Comparison of ENCODE assay signal across 35 cellular contexts in the genomic region with DNA sequence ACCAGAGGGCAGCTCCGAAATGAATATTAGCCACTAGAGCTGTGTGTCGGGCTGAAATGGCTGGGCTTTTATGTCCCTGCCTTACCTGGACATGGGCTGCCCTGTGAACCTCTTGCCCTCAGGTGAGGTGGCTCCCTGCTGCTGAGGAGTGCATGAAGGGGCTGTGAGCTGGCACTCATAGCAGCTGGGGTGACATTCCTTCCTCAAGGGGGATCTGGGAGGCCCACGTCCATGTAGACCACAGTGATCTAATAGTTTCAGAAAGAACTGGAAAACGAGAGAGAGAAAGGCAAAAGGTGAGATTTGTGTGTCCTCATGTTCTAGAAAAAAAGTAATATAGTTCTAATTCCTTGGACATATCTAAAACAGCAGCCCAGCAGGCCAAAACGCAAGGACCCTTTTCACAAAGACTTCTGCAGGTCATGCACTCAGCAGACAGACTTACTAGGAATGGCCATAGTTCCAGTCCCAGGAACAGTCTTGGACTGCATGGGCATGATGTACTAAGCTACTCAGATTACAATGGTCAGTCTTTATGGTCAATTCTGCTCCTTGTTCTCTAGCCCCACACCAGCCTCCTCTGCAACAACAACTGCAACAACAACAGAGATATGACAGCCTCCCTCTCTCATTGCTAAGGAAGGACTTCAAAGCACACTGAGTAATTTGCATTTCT. TPM values are rescaled to one million over a fixed set of nuclear protein-coding genes. Genes with fewer than 3 reads are reported as not detected.
DNase-seq lines count a peak whose midpoint lies in the region; ATAC-seq, FAIRE-seq and TF ChIP-seq lines count a peak whose summit lies in the region.
"Had no signal": no experiment of that assay in that cellular context is flagged by ENCODE, and none has a peak within 500 bp of the region (broad histone marks: within the 10 kb centered on the region; RNA-seq: fewer than 3 reads in every experiment).

No MANE protein-coding gene starts in this region.

- WGBS in HepG2 (ENCODE audit: low lambda C conversion rate), result 13% methylated on average over 5 of the region's 5 CpGs
- WGBS in right lobe of liver (ENCODE audit: insufficient coverage, low coverage, low lambda C conversion rate, missing lambda C conversion rate), result 10% methylated on average over 3 of the region's 5 CpGs

- no peaks in the 10 kb centered on the region for H3K4me1 ChIP-seq in HepG2 (ENCODE audit: insufficient read depth, low read length)
- H3K4me1 ChIP-seq in right lobe of liver, result no peaks in the 10 kb centered on the region
- H3K4me1 ChIP-seq in left ventricle myocardium inferior, result no peaks in the 10 kb centered on the region
- H3K4me1 ChIP-seq: breast epithelium, suprapubic skin had no signal

- H2AFZ ChIP-seq in HepG2 (ENCODE audit: low read length), result no peak overlapping the region

- no peaks in the 10 kb centered on the region for H3K9me3 Mint-ChIP-seq in neural crest cell
- H3K9me3 Mint-ChIP-seq in activated CD4-positive, alpha-beta T cell treated with anti-CD3 and anti-CD28 coated beads, Interleukin-2, amount 10 ng/mL, durations not matched to agents 24 days and 14 days, result no peaks in the 10 kb centered on the region
- H3K9me3 Mint-ChIP-seq: activated naive CD4-positive, alpha-beta T cell treated with anti-CD3 and anti-CD28 coated beads, Interleukin-2, amount 50 U/mL, for 24 hours; naive thymus-derived CD4-positive, alpha-beta T cell; stimulated activated naive B cell treated with anti-CD40 and anti-IgM and Interleukin-4, amounts not matched to agents 10 μg/mL and 1 μg/mL and 100 μg/mL, for 72 hours had no signal

- CTCF ChIA-PET in HepG2 (lab: Yijun Ruan, JAX; ENCODE audit: low intra/inter-chr PET ratio, low total read pairs), result no interaction called here

- H3K36me3 Mint-ChIP-seq in neural crest cell (ENCODE audit: low read depth), result no peaks in the 10 kb centered on the region
- no peaks in the 10 kb centered on the region for H3K36me3 Mint-ChIP-seq in activated CD4-positive, alpha-beta T cell treated with anti-CD3 and anti-CD28 coated beads, Interleukin-2, amount 10 ng/mL, durations not matched to agents 24 days and 14 days (ENCODE audit: low read depth)
- H3K36me3 Mint-ChIP-seq: activated naive CD4-positive, alpha-beta T cell treated with anti-CD3 and anti-CD28 coated beads, Interleukin-2, amount 50 U/mL, for 24 hours; CD4-positive, CD25-positive, alpha-beta regulatory T cell; naive thymus-derived CD4-positive, alpha-beta T cell; stimulated activated naive B cell treated with anti-CD40 and anti-IgM and Interleukin-4, amounts not matched to agents 10 μg/mL and 1 μg/mL and 100 μg/mL, for 72 hours had no signal

- TF ChIP-seq CTCF in HepG2 (CRISPR knock-in tag; IDR thresholded peaks at IDR 0.05), result no peak
- TF ChIP-seq CTCF in right lobe of liver (IDR thresholded peaks at IDR 0.05), result no peak
- TF ChIP-seq CTCF in fibroblast of villous mesenchyme (IDR thresholded peaks at IDR 0.05; ENCODE audit: insufficient read depth, low read depth, low read length), result peak; percentile 32
- no peak for TF ChIP-seq CTCF in neural crest cell (conservative IDR thresholded peaks at IDR 0.05)
- no peak for TF ChIP-seq CTCF in left ventricle myocardium inferior (IDR thresholded peaks at IDR 0.05; ENCODE audit: borderline replicate concordance)

- in situ Hi-C loops in HepG2 (cut with HindIII; ENCODE audit: extremely low pct_ligation_motif_present, low pct_unique_long_range_greater_than_20kb), result loop anchor here (10.0 kb wide), 1 partner anchor 175 kb away; no protein-coding TSS in a partner anchor

- BruUV-seq in HepG2 (replicated peaks; lab: Mats Ljungman, UMichigan), result no TSS peak

- H3K9ac ChIP-seq in HepG2 (ENCODE audit: insufficient read depth, low read depth, low read length), result no peak overlapping the region

- H4K20me1 ChIP-seq in HepG2 (ENCODE audit: insufficient read depth, low read length), result no peaks in the 10 kb centered on the region

- peak overlapping the region; percentile 0 for H3K27ac Mint-ChIP-seq in neural crest cell (ENCODE audit: unreplicated experiment)
- H3K27ac Mint-ChIP-seq in activated CD4-positive, alpha-beta T cell treated with anti-CD3 and anti-CD28 coated beads, Interleukin-2, amount 10 ng/mL, durations not matched to agents 24 days and 14 days, result no peak overlapping the region
- H3K27ac Mint-ChIP-seq: activated naive CD4-positive, alpha-beta T cell treated with anti-CD3 and anti-CD28 coated beads, Interleukin-2, amount 50 U/mL, for 24 hours; CD4-positive, CD25-positive, alpha-beta regulatory T cell; stimulated activated naive B cell treated with anti-CD40 and anti-IgM and Interleukin-4, amounts not matched to agents 10 μg/mL and 1 μg/mL and 100 μg/mL, for 72 hours had no signal

- TF ChIP-seq EP300 in HepG2 (IDR thresholded peaks at IDR 0.05; ENCODE audit: low read depth in 2 of 2, low read length in 2 of 2) (no peak), HepG2 (CRISPR knock-in tag; IDR thresholded peaks at IDR 0.05; ENCODE audit: borderline replicate concordance) (no peak)

- no peaks in the 10 kb centered on the region for H3K36me3 ChIP-seq in HepG2 (replicated peaks in 1 of 2; ENCODE audit: control insufficient read depth in 1 of 2, insufficient read depth in 2 of 2, low read length in 2 of 2)
- no peaks in the 10 kb centered on the region for H3K36me3 ChIP-seq in right lobe of liver
- H3K36me3 ChIP-seq in left ventricle myocardium inferior, result no peaks in the 10 kb centered on the region
- H3K36me3 ChIP-seq: breast epithelium, suprapubic skin, WERI-Rb-1 had no signal

- no peak for TF ChIP-seq RAD21 in HepG2 (CRISPR knock-in tag; IDR thresholded peaks at IDR 0.05)

- no peak overlapping the region for H3K4me2 ChIP-seq in HepG2 (ENCODE audit: low read depth, low read length)

- H3K4me1 Mint-ChIP-seq in neural crest cell, result peaks cover 35% of the 10 kb centered on the region
- no peaks in the 10 kb centered on the region for H3K4me1 Mint-ChIP-seq in activated CD4-positive, alpha-beta T cell treated with anti-CD3 and anti-CD28 coated beads, Interleukin-2, amount 10 ng/mL, durations not matched to agents 24 days and 14 days
- H3K4me1 Mint-ChIP-seq: activated naive CD4-positive, alpha-beta T cell treated with anti-CD3 and anti-CD28 coated beads, Interleukin-2, amount 50 U/mL, for 24 hours; CD4-positive, CD25-positive, alpha-beta regulatory T cell; naive thymus-derived CD4-positive, alpha-beta T cell; stimulated activated naive B cell treated with anti-CD40 and anti-IgM and Interleukin-4, amounts not matched to agents 10 μg/mL and 1 μg/mL and 100 μg/mL, for 72 hours had no signal

- no peak for FAIRE-seq in HepG2 (lab: Jason Lieb, UNC)
- FAIRE-seq: A204.1 had no signal

- peaks cover 7% of the 10 kb centered on the region for H3K27me3 Mint-ChIP-seq in neural crest cell (ENCODE audit: low read depth)
- peaks cover 20% of the 10 kb centered on the region for H3K27me3 Mint-ChIP-seq in activated CD4-positive, alpha-beta T cell treated with anti-CD3 and anti-CD28 coated beads, Interleukin-2, amount 10 ng/mL, durations not matched to agents 24 days and 14 days

- peak; percentile 77 for ATAC-seq in HepG2
- ATAC-seq in right lobe of liver, result no peak
- ATAC-seq in HG03175 (IDR thresholded peaks at IDR 0.05; ENCODE audit: unreplicated experiment), result no peak
- ATAC-seq: naive thymus-derived CD4-positive, alpha-beta T cell; stimulated activated naive B cell treated with anti-CD40 and anti-IgM and Interleukin-4, amounts not matched to agents 10 μg/mL and 1 μg/mL and 100 μg/mL, for 72 hours had no signal

- H3K27me3 ChIP-seq in HepG2 (ENCODE audit: control insufficient read depth in 1 of 2, insufficient read depth in 2 of 2, low read length in 2 of 2) (no peaks in the 10 kb centered on the region), right lobe of liver (peaks cover 4% of the 10 kb centered on the region in 2 donors), left ventricle myocardium inferior (ENCODE audit: low read depth) (peaks cover 43% of the 10 kb centered on the region)
- H3K27me3 ChIP-seq: breast epithelium had no signal

- TF ChIP-seq POLR2A in HepG2 (IDR thresholded peaks at IDR 0.05; ENCODE audit: insufficient read depth in 1 of 2, low read depth in 2 of 2, low read length in 2 of 2), result no peak
- no peak for TF ChIP-seq POLR2A in right lobe of liver (IDR thresholded peaks at IDR 0.05)

- H3K4me3 ChIP-seq in HepG2 (replicated peaks in 1 of 3; ENCODE audit: insufficient read depth in 1 of 3, low read depth in 2 of 3, low read length in 3 of 3) (no peak overlapping the region), right lobe of liver (no peak overlapping the region), fibroblast of villous mesenchyme (ENCODE audit: low read depth, low read length) (no peak overlapping the region), left ventricle myocardium inferior (no peak overlapping the region)
- H3K4me3 ChIP-seq: breast epithelium, suprapubic skin had no signal

- H3K79me2 ChIP-seq in HepG2 (ENCODE audit: insufficient read depth, low read length), result no peaks in the 10 kb centered on the region

- DNase-seq in HepG2 (ENCODE audit: low spot score) (no peak), right lobe of liver (no peak), fibroblast of villous mesenchyme (ENCODE audit: low read depth) (no peak), neural crest cell (ENCODE audit: low read depth, low spot score) (no peak), left ventricle myocardium inferior (no peak)
- no peak for DNase-seq in stimulated activated naive CD4-positive, alpha-beta T cell treated with Interleukin-2 at 50 U/mL for 16 hours (lab: John Stamatoyannopoulos, UW)
- no peak for DNase-seq in activated CD4-positive, alpha-beta T cell treated with anti-CD3 and anti-CD28 coated beads, Interleukin-2, amount 10 ng/mL, durations not matched to agents 24 days and 14 days
- DNase-seq: activated CD4-positive, alpha-beta T cell treated with anti-CD3 and anti-CD28 coated beads for 48 hours; amniotic stem cell; Calu3; CD4-positive, CD25-positive, alpha-beta regulatory T cell; DMS79; GF-D8; KBM-7; midbrain; naive thymus-derived CD4-positive, alpha-beta T cell; NCI-H1092 treated with DMSO at 0.1 percent for 48 hours; NCI-H1930; NCI-H226; NCI-H69; occipital lobe; Right ventricle myocardium superior; stimulated activated naive B cell treated with anti-CD40 and anti-IgM and Interleukin-4, amounts not matched to agents 10 μg/mL and 1 μg/mL and 100 μg/mL, for 72 hours; WERI-Rb-1 had no signal

- no peaks in the 10 kb centered on the region for H3K9me3 ChIP-seq in HepG2 (ENCODE audit: low read length)
- H3K9me3 ChIP-seq in right lobe of liver, result no peaks in the 10 kb centered on the region
- H3K9me3 ChIP-seq in left ventricle myocardium inferior (replicated peaks), result no peaks in the 10 kb centered on the region
- H3K9me3 ChIP-seq: breast epithelium, suprapubic skin had no signal

- H3K4me3 Mint-ChIP-seq in neural crest cell, result no peak overlapping the region
- no peak overlapping the region for H3K4me3 Mint-ChIP-seq in activated CD4-positive, alpha-beta T cell treated with anti-CD3 and anti-CD28 coated beads, Interleukin-2, amount 10 ng/mL, durations not matched to agents 24 days and 14 days
- H3K4me3 Mint-ChIP-seq: activated naive CD4-positive, alpha-beta T cell treated with anti-CD3 and anti-CD28 coated beads, Interleukin-2, amount 50 U/mL, for 24 hours; CD4-positive, CD25-positive, alpha-beta regulatory T cell; naive thymus-derived CD4-positive, alpha-beta T cell; stimulated activated naive B cell treated with anti-CD40 and anti-IgM and Interleukin-4, amounts not matched to agents 10 μg/mL and 1 μg/mL and 100 μg/mL, for 72 hours had no signal

- intact Hi-C loops in HepG2 (cut with micrococcal nuclease; ENCODE audit: unreplicated experiment), result loop anchor here (5.0 kb wide), 1 partner anchor 242 kb away; no protein-coding TSS in a partner anchor
- intact Hi-C loops in right lobe of liver (cut with DNase I), result no loop called here
- intact Hi-C loops in left ventricle myocardium inferior (cut with micrococcal nuclease), result no loop called here
- intact Hi-C loops in activated CD4-positive, alpha-beta T cell treated with anti-CD3 and anti-CD28 coated beads, Interleukin-2, amount 10 ng/mL, durations not matched to agents 24 days and 14 days (cut with micrococcal nuclease), result loop anchor here (10.0 kb wide), 1 partner anchor 175 kb away; no protein-coding TSS in a partner anchor

- H3K27ac ChIP-seq in HepG2 (ENCODE audit: extremely low read length, insufficient read depth, low read length) (no peak overlapping the region), right lobe of liver (no peak overlapping the region), left ventricle myocardium inferior (replicated peaks) (no peak overlapping the region)
- H3K27ac ChIP-seq: breast epithelium, suprapubic skin, WERI-Rb-1 had no signal

- POLR2A ChIA-PET in HepG2 (lab: Yijun Ruan, JAX), result no interaction called here

RNA-seq across cellular contexts. Expression of a gene that starts 10.8 kb away (rescaled TPM):
- not detected in 2 replicates for total RNA-seq in HepG2 (2016; rRNA removed; fragmentation: Illumina TruSeq; extraction: Trizol)
- total RNA-seq in HepG2 (2016; cell fraction: cytosol; rRNA removed; fragmentation: Illumina TruSeq; extraction: Trizol; ENCODE audit: low read depth), result not detected in 2 replicates
- not detected in 2 replicates for total RNA-seq in HepG2 (2016; cell fraction: insoluble cytoplasmic fraction; rRNA removed; fragmentation: Illumina TruSeq; extraction: Trizol)
- not detected in 2 replicates for total RNA-seq in HepG2 (2016; cell fraction: membrane; rRNA removed; fragmentation: Illumina TruSeq; extraction: Trizol)
- total RNA-seq in HepG2 (2016; cell fraction: nucleus; rRNA removed; fragmentation: Illumina TruSeq; extraction: Trizol), result not detected in 2 replicates
- not detected in 2 replicates for polyA plus RNA-seq in HepG2 (2011; rRNA removed)
- polyA plus RNA-seq in HepG2 (2011; cell fraction: cytosol; rRNA removed), result not detected in 2 replicates
- not detected in 2 replicates for polyA plus RNA-seq in HepG2 (2011; cell fraction: nucleus; rRNA removed)
- not detected in 2 replicates for polyA plus RNA-seq in HepG2 (2012)
- not detected in 2 replicates for polyA plus RNA-seq in HepG2 (2016; cell fraction: cytosol; fragmentation: Illumina TruSeq; extraction: Trizol; ENCODE audit: low read depth)
- polyA plus RNA-seq in HepG2 (2016; cell fraction: insoluble cytoplasmic fraction; fragmentation: Illumina TruSeq; extraction: Trizol; ENCODE audit: low read depth), result not detected in 2 replicates
- polyA plus RNA-seq in HepG2 (2016; cell fraction: membrane; fragmentation: Illumina TruSeq; extraction: Trizol; ENCODE audit: low read depth), result not detected in 2 replicates
- not detected in 2 replicates for polyA plus RNA-seq in HepG2 (2016; cell fraction: nucleus; fragmentation: Illumina TruSeq; extraction: Trizol; ENCODE audit: insufficient read depth, low read depth)
- not detected in 2 replicates for polyA minus RNA-seq in HepG2 (2011; rRNA and poly(A)+ RNA removed; ENCODE audit: low replicate concordance)
- not detected in 2 replicates for polyA minus RNA-seq in HepG2 (2011; cell fraction: cytosol; rRNA and poly(A)+ RNA removed)
- 0.37 TPM in 1 of 2 replicates, not detected in the other for polyA minus RNA-seq in HepG2 (2011; cell fraction: nucleus; rRNA and poly(A)+ RNA removed)
- not detected for total RNA-seq in right lobe of liver
- total RNA-seq in fibroblast of villous mesenchyme, result not detected in 2 replicates
- total RNA-seq in neural crest cell, result 0.16 TPM in 1 of 2 replicates, not detected in the other
- total RNA-seq in left ventricle myocardium inferior, result not detected
- total RNA-seq in activated CD4-positive, alpha-beta T cell treated with anti-CD3 and anti-CD28 coated beads, Interleukin-2, amount 10 ng/mL, durations not matched to agents 24 days and 14 days, result not detected in 2 replicates
- total RNA-seq: activated CD8-positive, alpha-beta memory T cell treated with anti-CD3 and anti-CD28 coated beads for 36 hours; breast epithelium; Calu3; CD4-positive, CD25-positive, alpha-beta regulatory T cell; kidney epithelial cell; M059J; naive thymus-derived CD4-positive, alpha-beta T cell; occipital lobe; pulmonary artery endothelial cell; Right ventricle myocardium superior; skeletal muscle tissue had no signal
- polyA plus RNA-seq: CD4-positive, CD25-positive, alpha-beta regulatory T cell; naive thymus-derived CD4-positive, alpha-beta T cell; urinary bladder had no signal

Comparison
In these comparisons a context has a peak if more than half of its experiments do, and no peak if none do; other contexts are left out.
1. intact Hi-C loops: an anchor here in HepG2 (5.0 kb wide) and activated CD4-positive, alpha-beta T cell treated with anti-CD3 and anti-CD28 coated beads, Interleukin-2, amount 10 ng/mL, durations not matched to agents 24 days and 14 days (10.0 kb wide); none called in right lobe of liver and left ventricle myocardium inferior.